In genomic region chr16:30761427-30761927, GRCh38 we compare ENCODE assay signal across 8 cellular contexts. TPM values are rescaled to one million over a fixed set of nuclear protein-coding genes. Genes with fewer than 3 reads are reported as not detected.
DNase-seq lines count a peak whose midpoint lies in the region; ATAC-seq and TF ChIP-seq lines count a peak whose summit lies in the region.

No MANE protein-coding gene starts in this region.

- H3K27me3 ChIP-seq in PC-3 (ENCODE audit: low read length): no peaks in the 10 kb centered on the region
- H3K27me3 ChIP-seq in rectal smooth muscle tissue (ENCODE audit: control insufficient read depth, insufficient read depth, low read length): no peaks in the 10 kb centered on the region

- peak overlapping the region; percentile 92 for H3K27ac Mint-ChIP-seq in activated T-helper 17 cell treated with anti-CD3 and anti-CD28 coated beads, Interleukin-2, amount 50 U/mL, for 72 hours

- in situ Hi-C loops in ACHN (cut with HindIII; ENCODE audit: low pct_ligation_motif_present, low pct_unique_long_range_greater_than_20kb, low sequenced_read_pairs): no loop called here

- intact Hi-C loops in PC-3 (cut with micrococcal nuclease) (loop anchor here (5.0 kb wide), 1 partner anchor 104 kb away; the partner anchor contains the start of gene FBRS), Right ventricle myocardium superior (cut with DNase I) (no loop called here)

- H3K4me3 ChIP-seq in PC-3 (ENCODE audit: low read length): peak overlapping the region; percentile 82
- peak overlapping the region; percentile 94 for H3K4me3 ChIP-seq in rectal smooth muscle tissue (ENCODE audit: low read length)

- H3K9ac ChIP-seq in PC-3 (ENCODE audit: low read length): peak overlapping the region; percentile 71
- no peak overlapping the region for H3K9ac ChIP-seq in rectal smooth muscle tissue (ENCODE audit: low read length)

- no peak for TF ChIP-seq CTCF in PC-3 (conservative IDR thresholded peaks at IDR 0.05; ENCODE audit: low read depth, low read length)

- H3K4me3 Mint-ChIP-seq in activated T-helper 17 cell treated with anti-CD3 and anti-CD28 coated beads, Interleukin-2, amount 50 U/mL, for 72 hours: peak overlapping the region; percentile 92

- H4K20me1 ChIP-seq in PC-3 (ENCODE audit: low read length): peaks cover 4% of the 10 kb centered on the region; the same call in 1 of the 2 replicates

- H3K9me3 Mint-ChIP-seq in activated T-helper 17 cell treated with anti-CD3 and anti-CD28 coated beads, Interleukin-2, amount 50 U/mL, for 72 hours: no peaks in the 10 kb centered on the region

- H3K79me2 ChIP-seq in PC-3 (ENCODE audit: low read length): peaks cover 33% of the 10 kb centered on the region

- H3K36me3 Mint-ChIP-seq in activated T-helper 17 cell treated with anti-CD3 and anti-CD28 coated beads, Interleukin-2, amount 50 U/mL, for 72 hours (ENCODE audit: low read depth): peaks cover 53% of the 10 kb centered on the region

- H3K27ac ChIP-seq in PC-3 (ENCODE audit: low read length) (peak overlapping the region; percentile 27), rectal smooth muscle tissue (ENCODE audit: low read depth, low read length) (peak overlapping the region; percentile 24)

- no peaks in the 10 kb centered on the region for H3F3A ChIP-seq in PC-3 (ENCODE audit: low read length, unreplicated experiment)

- ATAC-seq in GM18870 (IDR thresholded peaks at IDR 0.05; ENCODE audit: unreplicated experiment): peak; percentile 3
- peak; percentile 17 for ATAC-seq in HG03139 (IDR thresholded peaks at IDR 0.05; ENCODE audit: unreplicated experiment)
- peak; percentile 48 for ATAC-seq in PC-3
- peak; percentile 37 for ATAC-seq in activated T-helper 17 cell treated with anti-CD3 and anti-CD28 coated beads, Interleukin-2, amount 50 U/mL, for 72 hours (replicated peaks)
- ATAC-seq in Right ventricle myocardium superior (ENCODE audit: poor library complexity): peak; percentile 21

- no peaks in the 10 kb centered on the region for H3K9me2 ChIP-seq in PC-3 (replicated peaks; ENCODE audit: low read length)

- H3K4me1 Mint-ChIP-seq in activated T-helper 17 cell treated with anti-CD3 and anti-CD28 coated beads, Interleukin-2, amount 50 U/mL, for 72 hours: peaks cover 18% of the 10 kb centered on the region

- peaks cover 16% of the 10 kb centered on the region; the same call in 1 of the 2 replicates for H3K36me3 ChIP-seq in PC-3 (ENCODE audit: low read depth, low read length)
- peaks cover 30% of the 10 kb centered on the region for H3K36me3 ChIP-seq in rectal smooth muscle tissue (ENCODE audit: control insufficient read depth, insufficient read depth, low read length)

- H3K4me1 ChIP-seq in PC-3 (ENCODE audit: insufficient read depth, low read length) (peaks cover 20% of the 10 kb centered on the region), rectal smooth muscle tissue (ENCODE audit: control insufficient read depth, insufficient read depth, low read length) (peaks cover 19% of the 10 kb centered on the region)

- H3K4me2 ChIP-seq in PC-3 (ENCODE audit: low read length): peak overlapping the region; percentile 93

- no peaks in the 10 kb centered on the region for H3K9me3 ChIP-seq in PC-3 (ENCODE audit: low read length)

- DNase-seq in ACHN: peak; percentile 40
- peak; percentile 28 for DNase-seq in PC-3
- no peak for DNase-seq in Right ventricle myocardium superior
- DNase-seq in cerebellum (ENCODE audit: low spot score): no peak

- CTCF ChIA-PET in PC-3 (lab: Charles Lee): no interaction called here

- no peaks in the 10 kb centered on the region for H3K27me3 Mint-ChIP-seq in activated T-helper 17 cell treated with anti-CD3 and anti-CD28 coated beads, Interleukin-2, amount 50 U/mL, for 72 hours

- peak overlapping the region; percentile 78 for H2AFZ ChIP-seq in PC-3 (ENCODE audit: low read length)

- POLR2A ChIA-PET in PC-3 (lab: Charles Lee; ENCODE audit: unreplicated experiment): no interaction called here

- TSS peak; percentile 57 for BruUV-seq in PC-3 (replicated peaks; lab: Mats Ljungman, UMichigan)

RNA-seq across cellular contexts. Expression of gene CFAP119, which starts 0.4 kb away (rescaled TPM):
- total RNA-seq in PC-3 (2014; rRNA removed) (8.6 and 9.6 TPM in 2 replicates), Right ventricle myocardium superior (0.46 TPM), cerebellum (5.2 TPM)
- total RNA-seq in activated T-helper 17 cell treated with anti-CD3 and anti-CD28 coated beads, Interleukin-2, amount 50 U/mL, for 72 hours: 1 to 10 TPM; 2.9 TPM

RNA-seq across cellular contexts. Expression of gene RNF40, which starts 0.6 kb away (rescaled TPM):
- total RNA-seq in PC-3 (2014; rRNA removed) (64.1 and 80.2 TPM in 2 replicates), Right ventricle myocardium superior (29.4 TPM), cerebellum (71.0 TPM)
- total RNA-seq in activated T-helper 17 cell treated with anti-CD3 and anti-CD28 coated beads, Interleukin-2, amount 50 U/mL, for 72 hours: 10 to 100 TPM; 90.7 to 95.1 TPM

RNA-seq across cellular contexts. Expression of gene PHKG2, which starts 13.3 kb away (rescaled TPM):
- 28.6 and 30.9 TPM in 2 replicates for total RNA-seq in PC-3 (2014; rRNA removed)
- total RNA-seq in activated T-helper 17 cell treated with anti-CD3 and anti-CD28 coated beads, Interleukin-2, amount 50 U/mL, for 72 hours: 10 to 100 TPM; 30.0 to 43.3 TPM
- total RNA-seq in Right ventricle myocardium superior: 13.4 TPM
- total RNA-seq in cerebellum: 11.2 TPM

RNA-seq across cellular contexts. Expression of gene ZNF629, which starts 25.5 kb away (rescaled TPM):
- 7.8 and 8.4 TPM in 2 replicates for total RNA-seq in PC-3 (2014; rRNA removed)
- total RNA-seq in activated T-helper 17 cell treated with anti-CD3 and anti-CD28 coated beads, Interleukin-2, amount 50 U/mL, for 72 hours: under 1 TPM; 0.28 to 0.48 TPM
- 16.5 TPM for total RNA-seq in Right ventricle myocardium superior
- 13.2 TPM for total RNA-seq in cerebellum

Comparison
In these comparisons a context has a peak if more than half of its experiments do, and no peak if none do; other contexts are left out.
1. DNase-seq: peak in ACHN (single experiment) and PC-3 (single experiment); none in Right ventricle myocardium superior (single experiment) and cerebellum (single experiment).
2. Peak in every context shown above with its lines, with median percentiles within 50 percentile points of each other: ATAC-seq.